In the genomic region with DNA sequence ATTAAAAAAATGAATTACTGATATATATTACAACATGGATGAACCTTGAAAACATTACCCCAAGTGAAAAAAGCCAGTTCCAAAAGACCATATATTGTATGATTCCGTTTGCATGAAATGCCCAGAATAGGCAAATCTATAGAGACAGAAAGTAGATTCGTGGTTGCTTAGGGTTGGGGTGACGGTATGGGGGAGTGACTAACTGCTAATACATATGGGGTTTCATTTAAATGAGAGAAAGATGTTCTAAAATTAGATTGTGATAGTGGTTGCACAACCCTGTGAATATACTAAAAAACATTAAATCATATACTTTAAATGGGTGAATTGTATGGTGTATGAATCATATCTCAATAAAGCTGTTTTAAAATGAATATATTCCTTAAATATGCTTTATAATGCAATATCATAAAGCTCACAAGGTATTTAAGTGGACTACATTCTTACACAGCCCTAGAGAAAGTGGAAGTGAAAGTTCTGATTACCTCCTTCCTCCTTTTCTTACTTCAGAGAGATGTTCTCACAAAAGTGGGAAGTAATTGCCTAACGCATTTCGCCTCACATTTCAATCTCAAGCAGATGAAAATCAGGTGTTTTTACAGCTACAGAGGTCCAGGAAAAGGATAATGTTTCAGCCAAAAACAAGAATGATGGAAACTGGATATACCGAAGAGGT, we compare ENCODE assay signal across 11 cellular contexts.
A peak's percentile ranks its signal among the peaks of the same experiment; 100 is the strongest.
DNase-seq lines count a peak whose midpoint lies in the region; ATAC-seq and TF ChIP-seq lines count a peak whose summit lies in the region.
"Had no signal": no experiment of that assay in that cellular context is flagged by ENCODE, and none has a peak within 500 bp of the region (broad histone marks: within the 10 kb centered on the region; RNA-seq: fewer than 3 reads in every experiment).

No MANE protein-coding gene starts in this region.

- H3K9me3 Mint-ChIP-seq in CD8-positive, alpha-beta memory T cell, result no peaks in the 10 kb centered on the region

- no peaks in the 10 kb centered on the region for H3K4me1 ChIP-seq in breast epithelium
- H3K4me1 ChIP-seq in CD8-positive, alpha-beta memory T cell (ENCODE audit: insufficient read depth, low read length), result no peaks in the 10 kb centered on the region

- peak; percentile 92 for ATAC-seq in GM21381 (IDR thresholded peaks at IDR 0.05; ENCODE audit: unreplicated experiment)
- peak; percentile 96 for ATAC-seq in HG03159 (IDR thresholded peaks at IDR 0.05; ENCODE audit: unreplicated experiment)
- ATAC-seq in T-helper 17 cell, result peak; percentile 57

- POLR2A ChIA-PET in CD8-positive, alpha-beta memory T cell (lab: Charles Lee), result no interaction called here

- TF ChIP-seq CTCF in GM13977 (IDR thresholded peaks at IDR 0.05; ENCODE audit: extremely low read depth, insufficient read depth, missing control alignments) (no peak), breast epithelium (IDR thresholded peaks at IDR 0.05) (no peak)

- H3K27me3 ChIP-seq in breast epithelium, result no peaks in the 10 kb centered on the region
- no peaks in the 10 kb centered on the region for H3K27me3 ChIP-seq in CD8-positive, alpha-beta memory T cell (ENCODE audit: insufficient read depth, low read length, poor library complexity, severe bottlenecking)

- DNase-seq in GM13977 (ENCODE audit: low spot score), result peak; percentile 32
- DNase-seq in T-helper 17 cell, result no peak
- no peak for DNase-seq in hypothalamus (lab: John Stamatoyannopoulos, UW)
- no peak for DNase-seq in breast epithelium (ENCODE audit: low spot score in 2 of 2)
- DNase-seq in T1000 (lab: John Stamatoyannopoulos, UW), result no peak
- DNase-seq in CD8-positive, alpha-beta memory T cell, result no peak
- DNase-seq: COR-L47, heart right ventricle had no signal

- H3K9me3 ChIP-seq in T-helper 17 cell (ENCODE audit: control insufficient read depth, low read length, poor library complexity, severe bottlenecking), result no peaks in the 10 kb centered on the region
- no peaks in the 10 kb centered on the region for H3K9me3 ChIP-seq in breast epithelium
- H3K9me3 ChIP-seq in CD8-positive, alpha-beta memory T cell (ENCODE audit: low read length), result no peaks in the 10 kb centered on the region
- H3K9me3 ChIP-seq: heart right ventricle had no signal

- CTCF ChIA-PET in CD8-positive, alpha-beta memory T cell (lab: Charles Lee), result no interaction called here

- H3K4me3 ChIP-seq in breast epithelium, result no peak overlapping the region
- no peak overlapping the region for H3K4me3 ChIP-seq in CD8-positive, alpha-beta memory T cell (ENCODE audit: low read length)
- H3K4me3 ChIP-seq: heart right ventricle had no signal

- no peak for TF ChIP-seq POLR2A in breast epithelium (IDR thresholded peaks at IDR 0.05)

- peaks cover 2% of the 10 kb centered on the region for H3K4me1 Mint-ChIP-seq in T-helper 17 cell
- peaks cover 2 to 12% (median 4%) of the 10 kb centered on the region in 3 donors for H3K4me1 Mint-ChIP-seq in CD8-positive, alpha-beta memory T cell

- H3K27ac Mint-ChIP-seq in T-helper 17 cell, result no peak overlapping the region
- peak overlapping the region in 3 of 8 donors; percentile 11 to 68 (median 29) for H3K27ac Mint-ChIP-seq in CD8-positive, alpha-beta memory T cell
- H3K27ac Mint-ChIP-seq: brain had no signal

- H3K36me3 ChIP-seq in breast epithelium, result no peaks in the 10 kb centered on the region
- H3K36me3 ChIP-seq in CD8-positive, alpha-beta memory T cell (ENCODE audit: insufficient read depth, low read length), result no peaks in the 10 kb centered on the region
- H3K36me3 ChIP-seq: heart right ventricle had no signal

- intact Hi-C loops in breast epithelium (cut with DNase I; ENCODE audit: low total_unique reads), result no loop called here

- peaks cover 4% of the 10 kb centered on the region for H3K36me3 Mint-ChIP-seq in T-helper 17 cell (ENCODE audit: low read depth)
- no peaks in the 10 kb centered on the region for H3K36me3 Mint-ChIP-seq in CD8-positive, alpha-beta memory T cell
- H3K36me3 Mint-ChIP-seq: brain had no signal

- peaks cover 18% of the 10 kb centered on the region for H3K27me3 Mint-ChIP-seq in T-helper 17 cell
- H3K27me3 Mint-ChIP-seq in CD8-positive, alpha-beta memory T cell, result peaks cover 8 to 17% of the 10 kb centered on the region in 2 donors
- H3K27me3 Mint-ChIP-seq: brain had no signal

- H3K27ac ChIP-seq in breast epithelium, result no peak overlapping the region
- no peak overlapping the region for H3K27ac ChIP-seq in CD8-positive, alpha-beta memory T cell (ENCODE audit: low read depth, low read length)

- in situ Hi-C loops in GM13977 (cut with MboI; ENCODE audit: low pct_unique_long_range_greater_than_20kb, low sequenced_read_pairs, unreplicated experiment), result no loop called here

- no peak overlapping the region for H3K4me3 Mint-ChIP-seq in T-helper 17 cell
- H3K4me3 Mint-ChIP-seq in CD8-positive, alpha-beta memory T cell, result peak overlapping the region in 3 of 7 donors; percentile 9 to 49 (median 26)
- H3K4me3 Mint-ChIP-seq: brain had no signal
